In genomic region chr3:123656691-123657090, GRCh38 we compare ENCODE assay signal across 10 cellular contexts.
DNase-seq lines count a peak whose midpoint lies in the region; ATAC-seq and TF ChIP-seq lines count a peak whose summit lies in the region.
"Had no signal": no experiment of that assay in that cellular context is flagged by ENCODE, and none has a peak within 500 bp of the region (broad histone marks: within the 10 kb centered on the region; RNA-seq: fewer than 3 reads in every experiment).

No MANE protein-coding gene starts in this region.

- WGBS in esophagus squamous epithelium, 2 donors, result 70 to 81% methylated on average over 2 of the region's 2 CpGs
- WGBS in spleen, 5 donors, result 80 to 89% (median 88%) methylated on average over 2 of the region's 2 CpGs

- H3K4me1 ChIP-seq in esophagus squamous epithelium, result peaks cover 10 to 91% (median 54%) of the 10 kb centered on the region in 3 donors
- H3K4me1 ChIP-seq in spleen, result peaks cover 6 to 64% (median 36%) of the 10 kb centered on the region in 6 donors

- TF ChIP-seq POLR2A in NB4 (IDR thresholded peaks at IDR 0.05; ENCODE audit: extremely low read depth, insufficient read length) (no peak), esophagus squamous epithelium (IDR thresholded peaks at IDR 0.05) (no peak), spleen (IDR thresholded peaks at IDR 0.05) (no peak)

- H3K27ac ChIP-seq in esophagus squamous epithelium (peak overlapping the region; percentile 57 to 84 (median 78)), spleen (peak overlapping the region in 6 of 8 donors; percentile 4 to 73 (median 58))

- peaks cover 0 to 2% (median 0%) of the 10 kb centered on the region in 3 donors for H3K36me3 ChIP-seq in esophagus squamous epithelium
- peaks cover 0 to 24% (median 0%) of the 10 kb centered on the region in 6 donors for H3K36me3 ChIP-seq in spleen

- intact Hi-C loops in esophagus squamous epithelium (cut with DNase I), result no loop called here
- intact Hi-C loops in spleen (cut with DNase I; ENCODE audit: low total_unique reads), result no loop called here

- DNase-seq in NB4 (ENCODE audit: low read depth) (peak; percentile 34), esophagus squamous epithelium (lab: John Stamatoyannopoulos, UW) (no peak), spleen (no peak), glomerular visceral epithelial cell (ENCODE audit: extremely low spot score) (no peak)
- DNase-seq: activated naive CD8-positive, alpha-beta T cell treated with anti-CD3 and anti-CD28 coated beads for 36 hours; stimulated activated CD4-positive, alpha-beta T cell treated with anti-CD3 and anti-CD28 coated beads, Interleukin-12 subunit alpha, Interleukin-12 subunit beta, amount 100 ng/mL, for 4 hours; stimulated activated naive CD4-positive, alpha-beta T cell had no signal

- TF ChIP-seq CTCF in GM12872 (IDR thresholded peaks at IDR 0.05; ENCODE audit: insufficient read depth, low read depth, low read length) (peak; percentile 43; the same call in 2 of the 3 replicates), NB4 (IDR thresholded peaks at IDR 0.05; ENCODE audit: low read depth, low read length) (peak; percentile 41), esophagus squamous epithelium (IDR thresholded peaks at IDR 0.05) (no peak), spleen (IDR thresholded peaks at IDR 0.05 in 8 of 11, conservative IDR thresholded peaks at IDR 0.05 in 3 of 11) (no peak)

- ATAC-seq in HG03469 (IDR thresholded peaks at IDR 0.05; ENCODE audit: unreplicated experiment) (no peak), GM18907 (IDR thresholded peaks at IDR 0.05; ENCODE audit: unreplicated experiment) (no peak)

- H3K27me3 ChIP-seq in esophagus squamous epithelium (no peaks in the 10 kb centered on the region), spleen (replicated peaks in 1 of 7) (no peaks in the 10 kb centered on the region)

- no peaks in the 10 kb centered on the region for H3K9me3 ChIP-seq in esophagus squamous epithelium
- peaks cover 0 to 8% (median 0%) of the 10 kb centered on the region in 8 donors for H3K9me3 ChIP-seq in spleen

- no peak overlapping the region for H3K4me3 ChIP-seq in NB4 (ENCODE audit: low read depth, low read length)
- H3K4me3 ChIP-seq in esophagus squamous epithelium, result no peak overlapping the region
- H3K4me3 ChIP-seq in spleen, result no peak overlapping the region

Comparison
In these comparisons a context has a peak if more than half of its experiments do, and no peak if none do; other contexts are left out.
1. CTCF ChIP-seq: peak in GM12872 (single experiment) and NB4 (single experiment); none in esophagus squamous epithelium (0 of 6) and spleen (0 of 11).